ENCODE assay signal across 9 cellular contexts in the genomic region with DNA sequence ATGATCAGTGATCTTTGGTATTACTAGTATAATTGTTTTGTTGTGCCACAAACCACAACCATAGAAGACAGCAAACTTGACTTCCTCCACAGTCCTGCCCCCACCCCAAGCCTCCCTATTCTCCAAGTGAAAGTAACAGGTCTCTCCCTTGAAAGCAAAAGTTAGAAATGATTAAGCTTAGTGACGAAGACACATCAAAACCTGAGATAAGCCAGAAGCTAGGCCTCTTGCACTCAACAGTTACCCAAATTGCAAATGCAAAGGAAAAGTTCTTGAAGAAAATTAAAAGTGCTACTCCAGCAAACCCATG. TPM values are rescaled to one million over a fixed set of nuclear protein-coding genes. Genes with fewer than 3 reads are reported as not detected.
DNase-seq lines count a peak whose midpoint lies in the region; ATAC-seq lines count a peak whose summit lies in the region.
"Had no signal": no experiment of that assay in that cellular context is flagged by ENCODE, and none has a peak within 500 bp of the region (broad histone marks: within the 10 kb centered on the region; RNA-seq: fewer than 3 reads in every experiment).

No MANE protein-coding gene starts in this region.

- peaks cover 4% of the 10 kb centered on the region for H3K79me2 ChIP-seq in trophoblast cell (ENCODE audit: control insufficient read depth, insufficient read depth, low read length, poor library complexity)

- H4K8ac ChIP-seq in trophoblast cell (ENCODE audit: low read depth, low read length), result no peak overlapping the region

- H3K27ac ChIP-seq in trophoblast cell (ENCODE audit: low read depth, low read length), result no peak overlapping the region

- H3K4me2 ChIP-seq in trophoblast cell (ENCODE audit: low read length), result no peak overlapping the region

- no peak overlapping the region for H3K14ac ChIP-seq in trophoblast cell (ENCODE audit: low read length)

- H3K4me1 Mint-ChIP-seq in IgD-negative memory B cell, result peaks cover 31 to 47% (median 39%) of the 10 kb centered on the region in 3 donors
- H3K4me1 Mint-ChIP-seq in activated naive CD8-positive, alpha-beta T cell (ENCODE audit: low read depth), result peaks cover 73% of the 10 kb centered on the region

- no peaks in the 10 kb centered on the region for H3K9me3 Mint-ChIP-seq in IgD-negative memory B cell
- H3K9me3 Mint-ChIP-seq in activated naive CD8-positive, alpha-beta T cell (ENCODE audit: low read depth), result no peaks in the 10 kb centered on the region
- H3K9me3 Mint-ChIP-seq: dendritic cell treated with granulocyte-macrophage colony-stimulating factor and Interleukin-4, amounts not matched to agents 40 ng/mL and 50 ng/mL, for 4 days had no signal

- H3K9ac ChIP-seq in trophoblast cell (ENCODE audit: low read length), result no peak overlapping the region

- H2AFZ ChIP-seq in trophoblast cell (ENCODE audit: insufficient read depth, low read length, poor library complexity), result no peak overlapping the region

- no peak overlapping the region for H4K12ac ChIP-seq in trophoblast cell (ENCODE audit: low read depth, low read length)

- peaks cover 0 to 2% of the 10 kb centered on the region in 2 experiments for H3K4me1 ChIP-seq in trophoblast cell (ENCODE audit: control insufficient read depth in 1 of 2, insufficient read depth in 2 of 2, low read length in 2 of 2)

- H2BK12ac ChIP-seq in trophoblast cell (ENCODE audit: low read length), result no peak overlapping the region

- H3K9me3 ChIP-seq in trophoblast cell (ENCODE audit: insufficient read depth, low read depth, low read length), result no peaks in the 10 kb centered on the region

- no peak overlapping the region for H3K23ac ChIP-seq in trophoblast cell (ENCODE audit: low read length)

- no peaks in the 10 kb centered on the region for H3K27me3 Mint-ChIP-seq in IgD-negative memory B cell
- no peaks in the 10 kb centered on the region for H3K27me3 Mint-ChIP-seq in activated naive CD8-positive, alpha-beta T cell
- H3K27me3 Mint-ChIP-seq: dendritic cell treated with granulocyte-macrophage colony-stimulating factor and Interleukin-4, amounts not matched to agents 40 ng/mL and 50 ng/mL, for 4 days had no signal

- H3K36me3 Mint-ChIP-seq in IgD-negative memory B cell, result peaks cover 3% of the 10 kb centered on the region
- peaks cover 20% of the 10 kb centered on the region for H3K36me3 Mint-ChIP-seq in activated naive CD8-positive, alpha-beta T cell

- no peak overlapping the region for H2BK120ac ChIP-seq in trophoblast cell (ENCODE audit: insufficient read depth, low read length, poor library complexity)

- peak overlapping the region in 2 of 3 donors; percentile 57 to 58 for H3K27ac Mint-ChIP-seq in IgD-negative memory B cell
- H3K27ac Mint-ChIP-seq in activated naive CD8-positive, alpha-beta T cell, result peak overlapping the region; percentile 93
- H3K27ac Mint-ChIP-seq: dendritic cell treated with granulocyte-macrophage colony-stimulating factor and Interleukin-4, amounts not matched to agents 40 ng/mL and 50 ng/mL, for 4 days had no signal

- no peak overlapping the region for H2BK5ac ChIP-seq in trophoblast cell (ENCODE audit: low read depth, low read length, poor library complexity)

- H4K91ac ChIP-seq in trophoblast cell (ENCODE audit: low read depth, low read length), result no peak overlapping the region

- no peaks in the 10 kb centered on the region for H3K79me1 ChIP-seq in trophoblast cell (ENCODE audit: low read length)

- H3K4me3 ChIP-seq in trophoblast cell (ENCODE audit: low read depth, low read length), result no peak overlapping the region

- no peak overlapping the region for H2AK5ac ChIP-seq in trophoblast cell (ENCODE audit: low read length)

- no peak for DNase-seq in activated CD4-positive, CD25-positive, alpha-beta regulatory T cell (lab: John Stamatoyannopoulos, UW)
- peak; percentile 64 for DNase-seq in stimulated activated naive CD4-positive, alpha-beta T cell treated with Interleukin-2 at 50 U/mL for 16 hours (lab: John Stamatoyannopoulos, UW)
- DNase-seq in AG08395 (ENCODE audit: low spot score) (no peak), nucleus accumbens (lab: John Stamatoyannopoulos, UW) (no peak), trophoblast cell (no peak)

- H3K4ac ChIP-seq in trophoblast cell (ENCODE audit: low read depth, low read length), result no peak overlapping the region

- WGBS in trophoblast cell (ENCODE audit: extremely low coverage, insufficient coverage, insufficient read length), result no CpG with 5 or more reads among the region's 1 CpG

- H3K36me3 ChIP-seq in trophoblast cell (ENCODE audit: control insufficient read depth in 1 of 2, insufficient read depth in 2 of 2, low read length in 2 of 2), result peaks cover 4 to 6% of the 10 kb centered on the region in 2 experiments

- no peaks in the 10 kb centered on the region for H3K27me3 ChIP-seq in trophoblast cell (ENCODE audit: insufficient read depth, low read length)

- ATAC-seq in activated CD4-positive, CD25-positive, alpha-beta regulatory T cell treated with anti-CD3 and anti-CD28 coated beads, Interleukin-2, amount 50 U/mL, for 24 hours, result peak; percentile 93 to 94

- peak overlapping the region in 3 of 4 donors; percentile 42 to 53 (median 47) for H3K4me3 Mint-ChIP-seq in IgD-negative memory B cell
- peak overlapping the region; percentile 78 for H3K4me3 Mint-ChIP-seq in activated naive CD8-positive, alpha-beta T cell
- H3K4me3 Mint-ChIP-seq: dendritic cell treated with granulocyte-macrophage colony-stimulating factor and Interleukin-4, amounts not matched to agents 40 ng/mL and 50 ng/mL, for 4 days had no signal

- no peak overlapping the region for H3K18ac ChIP-seq in trophoblast cell (ENCODE audit: low read length)

RNA-seq across cellular contexts. Expression of a gene that starts 7.5 kb away (rescaled TPM):
- polyA plus RNA-seq in IgD-negative memory B cell, result 7.2 TPM
- polyA plus RNA-seq in trophoblast cell (2013), result 131 and 137 TPM in 2 replicates

RNA-seq across cellular contexts. Expression of a gene that starts 16.3 kb away (rescaled TPM):
- polyA plus RNA-seq in IgD-negative memory B cell, result 21.0 TPM
- 3.7 TPM in 2 replicates for polyA plus RNA-seq in trophoblast cell (2013)

RNA-seq across cellular contexts. Expression of a gene that starts 30.2 kb away (rescaled TPM):
- polyA plus RNA-seq in IgD-negative memory B cell, result 4.0 TPM
- 1.2 and 1.3 TPM in 2 replicates for polyA plus RNA-seq in trophoblast cell (2013)
